In genomic region chr10:89745903-89746302, GRCh38 we compare ENCODE assay signal across 1 cellular context.
TF ChIP-seq lines count a peak whose summit lies in the region.

No MANE protein-coding gene starts in this region.

TF ChIP-seq in HCT116, 20 proteins besides CTCF, POLR2A, EP300 and RAD21 (continued from another document):
- TF ChIP-seq TCF7L2 (IDR thresholded peaks at IDR 0.05; ENCODE audit: borderline replicate concordance, extremely low read depth, insufficient read depth, insufficient read length) (no peak), SP1 (IDR thresholded peaks at IDR 0.05; ENCODE audit: low read depth) (no peak), ATF3 (IDR thresholded peaks at IDR 0.05) (no peak)
